In the genomic region with DNA sequence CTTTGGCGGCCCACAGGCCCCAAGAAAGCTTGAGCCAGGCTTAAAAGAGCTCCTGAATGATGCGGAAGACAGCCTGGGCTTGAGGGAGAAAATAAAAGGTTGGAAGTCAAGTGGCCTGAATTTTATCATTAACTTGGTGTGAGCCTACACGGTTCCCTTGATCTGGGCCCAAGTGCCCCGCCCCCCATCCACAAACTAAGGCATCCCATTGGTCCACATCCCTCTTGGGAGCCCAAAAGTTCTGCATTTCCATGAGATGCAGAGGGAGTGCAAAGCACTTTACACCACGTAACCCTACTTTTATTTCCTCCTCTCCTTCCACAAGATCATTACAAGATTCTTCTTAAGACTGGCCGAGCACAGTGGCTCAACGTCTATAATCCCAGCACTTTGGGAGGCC, we compare ENCODE assay signal across 18 cellular contexts.
"Had no signal": no experiment of that assay in that cellular context is flagged by ENCODE, and none has a peak within 500 bp of the region (broad histone marks: within the 10 kb centered on the region; RNA-seq: fewer than 3 reads in every experiment).

No MANE protein-coding gene starts in this region.

- H3K36me3 ChIP-seq: ascending aorta, breast epithelium, gastrocnemius medialis, tibial artery had no signal

- H3K9me3 ChIP-seq: ascending aorta, breast epithelium, gastrocnemius medialis, tibial artery had no signal

- H3K27ac ChIP-seq: ascending aorta, breast epithelium, gastrocnemius medialis, tibial artery had no signal

- H3K27me3 Mint-ChIP-seq: activated CD4-positive, alpha-beta T cell treated with anti-CD3 and anti-CD28 coated beads, Interleukin-2, amount 10 ng/mL, durations not matched to agents 24 days and 14 days had no signal

- H3K4me1 ChIP-seq: ascending aorta, breast epithelium had no signal

- H3K4me3 ChIP-seq: ascending aorta, breast epithelium, gastrocnemius medialis, tibial artery had no signal

- H3K27ac Mint-ChIP-seq: activated CD4-positive, alpha-beta T cell treated with anti-CD3 and anti-CD28 coated beads, Interleukin-2, amount 10 ng/mL, durations not matched to agents 24 days and 14 days had no signal

- H3K4me3 Mint-ChIP-seq: activated CD4-positive, alpha-beta T cell treated with anti-CD3 and anti-CD28 coated beads, Interleukin-2, amount 10 ng/mL, durations not matched to agents 24 days and 14 days; activated T-cell treated with anti-CD3 and anti-CD28 coated beads, Interleukin-2, amount 50 U/mL, for 4 hours; nephron progenitor cell had no signal

- ATAC-seq: activated T-cell treated with anti-CD3 and anti-CD28 coated beads, Interleukin-2, amount 50 U/mL, for 4 hours; esophagus mucosa; gastrocnemius medialis; stimulated activated naive CD8-positive, alpha-beta T cell treated with anti-CD3 and anti-CD28 coated beads, Interleukin-15, Interleukin-2, amounts not matched to agents 100 U/mL and 50 U/mL, for 24 hours had no signal

- DNase-seq: activated CD4-positive, alpha-beta T cell treated with anti-CD3 and anti-CD28 coated beads, Interleukin-2, amount 10 ng/mL, durations not matched to agents 24 days and 14 days; activated CD4-positive, CD25-positive, alpha-beta regulatory T cell; activated CD8-positive, alpha-beta memory T cell treated with anti-CD3 and anti-CD28 coated beads, Interleukin-2, amount 50 U/mL, for 4 hours; activated effector memory CD4-positive, alpha-beta T cell treated with anti-CD3 and anti-CD28 coated beads, Interleukin-2, amount 50 U/mL, for 16 hours; activated naive CD4-positive, alpha-beta T cell treated with anti-CD3 and anti-CD28 coated beads, Interleukin-2, amount 50 U/mL, for 16 hours; activated T-cell treated with anti-CD3 and anti-CD28 coated beads, Interleukin-2, amount 50 U/mL, for 4 hours; cerebellar nuclear complex; effector CD4-positive, alpha-beta T cell; gastrocnemius medialis; nephron progenitor cell; stimulated activated CD4-positive, alpha-beta T cell treated with anti-CD3 and anti-CD28 coated beads, Interleukin-2, amount 100 ng/mL, for 24 hours; stimulated activated naive CD8-positive, alpha-beta T cell treated with anti-CD3 and anti-CD28 coated beads, Interleukin-15, Interleukin-2, amounts not matched to agents 100 U/mL and 50 U/mL, for 24 hours; substantia nigra; T-helper 9 cell; tibial artery had no signal

- H3K4me1 Mint-ChIP-seq: activated CD4-positive, alpha-beta T cell treated with anti-CD3 and anti-CD28 coated beads, Interleukin-2, amount 10 ng/mL, durations not matched to agents 24 days and 14 days had no signal

- H3K27me3 ChIP-seq: ascending aorta, breast epithelium, gastrocnemius medialis, tibial artery had no signal
